Comparison of ENCODE assay signal across 25 cellular contexts in the genomic region with DNA sequence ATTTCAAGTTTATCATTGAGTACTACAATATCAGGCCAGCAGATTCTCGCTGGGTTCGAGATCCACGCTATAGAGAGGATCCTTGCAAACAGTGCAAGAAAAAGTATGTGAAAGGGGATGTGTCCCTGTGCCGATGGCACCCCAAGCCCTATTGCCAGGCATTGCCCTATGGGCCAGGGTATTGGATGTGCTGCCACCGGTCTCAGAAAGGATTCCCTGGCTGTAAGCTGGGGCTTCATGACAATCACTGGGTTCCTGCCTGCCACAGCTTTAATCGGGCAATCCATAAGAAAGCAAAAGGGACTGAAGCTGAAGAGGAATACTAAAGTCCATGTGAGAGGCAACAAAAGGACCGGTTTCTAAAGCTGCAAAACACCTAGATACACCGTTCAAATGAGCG.
"Had no signal": no experiment of that assay in that cellular context is flagged by ENCODE, and none has a peak within 500 bp of the region (broad histone marks: within the 10 kb centered on the region; RNA-seq: fewer than 3 reads in every experiment).

No MANE protein-coding gene starts in this region.

- H3K9me3 Mint-ChIP-seq: activated T-helper 1 cell treated with anti-CD3 and anti-CD28 coated beads, Interleukin-12 subunit alpha, Interleukin-12 subunit beta, Interleukin-2, Interleukin-4 antibody, amounts not matched to agents 30 ng/mL and 10 ng/mL and 1 ng/mL, durations not matched to agents 14 hours and 24 hours and 36 hours; dendritic cell treated with granulocyte-macrophage colony-stimulating factor and Interleukin-4, amounts not matched to agents 40 ng/mL and 50 ng/mL, for 4 days; neural progenitor cell had no signal

- ATAC-seq: left lobe of liver, lower lobe of right lung, mucosa of descending colon, upper lobe of right lung had no signal

- H3K36me3 ChIP-seq: neural progenitor cell, prostate gland had no signal

- H3K27ac Mint-ChIP-seq: activated naive CD8-positive, alpha-beta T cell; activated T-helper 1 cell treated with anti-CD3 and anti-CD28 coated beads, Interleukin-12 subunit alpha, Interleukin-12 subunit beta, Interleukin-2, Interleukin-4 antibody, amounts not matched to agents 30 ng/mL and 10 ng/mL and 1 ng/mL, durations not matched to agents 14 hours and 24 hours and 36 hours; dendritic cell treated with granulocyte-macrophage colony-stimulating factor and Interleukin-4, amounts not matched to agents 40 ng/mL and 50 ng/mL, for 4 days; neural progenitor cell had no signal

- H3K4me3 ChIP-seq: adrenal gland, ascending aorta, lower lobe of right lung, mucosa of descending colon, neural progenitor cell, prostate gland, thoracic aorta, upper lobe of right lung had no signal

- H3K27ac ChIP-seq: adrenal gland, ascending aorta, brain microvascular endothelial cell, lower lobe of right lung, neural progenitor cell, prostate gland, thoracic aorta, upper lobe of right lung, WERI-Rb-1 had no signal

- H3K36me3 Mint-ChIP-seq: activated naive CD8-positive, alpha-beta T cell had no signal

- H3K4me1 ChIP-seq: ascending aorta, neural progenitor cell, upper lobe of right lung had no signal

- H3K4me3 Mint-ChIP-seq: activated naive CD8-positive, alpha-beta T cell; activated T-helper 1 cell treated with anti-CD3 and anti-CD28 coated beads, Interleukin-12 subunit alpha, Interleukin-12 subunit beta, Interleukin-2, Interleukin-4 antibody, amounts not matched to agents 30 ng/mL and 10 ng/mL and 1 ng/mL, durations not matched to agents 14 hours and 24 hours and 36 hours; dendritic cell treated with granulocyte-macrophage colony-stimulating factor and Interleukin-4, amounts not matched to agents 40 ng/mL and 50 ng/mL, for 4 days; neural progenitor cell had no signal

- H3K27me3 Mint-ChIP-seq: activated naive CD8-positive, alpha-beta T cell; dendritic cell treated with granulocyte-macrophage colony-stimulating factor and Interleukin-4, amounts not matched to agents 40 ng/mL and 50 ng/mL, for 4 days had no signal

- DNase-seq: activated CD4-positive, alpha-beta T cell treated with anti-CD3 and anti-CD28 coated beads, Interleukin-2, amount 50 U/mL, for 1 hour; activated CD4-positive, CD25-positive, alpha-beta regulatory T cell treated with anti-CD3 and anti-CD28 coated beads, Interleukin-2, amount 50 U/mL, for 72 hours; activated CD8-positive, alpha-beta memory T cell treated with anti-CD3 and anti-CD28 coated beads, Interleukin-2, amount 50 U/mL, for 48 hours; activated gamma-delta T cell treated with Interleukin-2 at 50 U/mL for 16 hours; adrenal gland; brain microvascular endothelial cell; caudate nucleus; effector CD4-positive, alpha-beta T cell; foreskin melanocyte; lower lobe of right lung; mesendoderm; mucosa of descending colon; stimulated activated CD4-positive, alpha-beta T cell treated with anti-CD3 and anti-CD28 coated beads, Interleukin-2, amount 100 ng/mL, for 48 hours; stimulated activated CD8-positive, alpha-beta memory T cell treated with anti-CD3 and anti-CD28 coated beads, Interleukin-4, amount 100 ng/mL, for 48 hours; stimulated activated naive CD4-positive, alpha-beta T cell; upper lobe of right lung; WERI-Rb-1 had no signal

- H3K27me3 ChIP-seq: adrenal gland, ascending aorta, brain microvascular endothelial cell, neural progenitor cell, upper lobe of right lung had no signal

- H3K9me3 ChIP-seq: adrenal gland, ascending aorta, lower lobe of right lung, mucosa of descending colon, prostate gland, thoracic aorta, upper lobe of right lung had no signal
